8 cellular contexts compared by ENCODE assay signal in the genomic region with DNA sequence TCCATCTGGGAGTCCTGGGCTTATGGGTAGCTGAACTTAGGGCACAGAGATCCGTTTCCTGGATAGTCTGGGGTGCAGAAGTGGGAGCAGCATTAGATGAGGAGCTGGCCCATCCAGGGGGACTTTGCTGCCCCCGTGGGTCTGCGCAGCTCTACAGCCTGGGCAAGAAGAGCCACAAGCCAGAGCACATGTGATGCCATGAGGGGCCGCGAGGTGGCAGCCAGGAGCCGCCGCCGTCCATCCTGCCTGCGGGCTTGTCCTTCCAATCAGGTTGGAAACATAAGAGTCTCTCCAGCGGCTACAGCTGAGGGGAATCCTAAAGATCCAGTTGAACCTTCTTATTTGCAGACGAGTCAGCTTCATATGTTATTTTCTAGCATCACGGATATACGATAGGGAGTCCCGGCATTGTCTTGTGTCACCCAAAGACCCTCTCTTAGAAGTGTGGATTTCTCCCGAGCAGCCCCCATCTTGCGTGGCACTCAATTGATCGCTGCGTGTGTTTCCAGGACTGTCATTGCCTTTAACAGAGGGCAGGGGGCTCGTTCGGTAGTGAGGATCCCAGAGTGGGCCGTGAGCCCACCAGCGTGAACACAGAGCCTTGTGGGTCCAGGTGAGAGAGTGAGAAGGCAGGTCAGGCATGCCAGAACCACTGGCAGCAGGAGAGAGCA. TPM values are rescaled to one million over a fixed set of nuclear protein-coding genes. Genes with fewer than 3 reads are reported as not detected.
DNase-seq lines count a peak whose midpoint lies in the region; ATAC-seq, FAIRE-seq and TF ChIP-seq lines count a peak whose summit lies in the region.

No MANE protein-coding gene starts in this region.

- H3K4me1 ChIP-seq in small intestine (ENCODE audit: control insufficient read depth in 2 of 2, insufficient read depth in 1 of 2, low read depth in 1 of 2, low read length in 1 of 2) = no peaks in the 10 kb centered on the region

- DNase-seq in GM10266 (ENCODE audit: extremely low spot score) = peak; percentile 85
- peak; percentile 50 for DNase-seq in NCI-H146 (lab: John Stamatoyannopoulos, UW)
- DNase-seq in T-helper 22 cell (ENCODE audit: low read depth) = peak; percentile 10
- peak; percentile 85 for DNase-seq in astrocyte of the hippocampus (ENCODE audit: low read depth, low spot score)
- DNase-seq in hippocampal formation (lab: John Stamatoyannopoulos, UW) = peak; percentile 34 to 59
- peak; percentile 64 for DNase-seq in small intestine

- ATAC-seq in HG02870 (IDR thresholded peaks at IDR 0.05; ENCODE audit: unreplicated experiment) (no peak), HG03565 (IDR thresholded peaks at IDR 0.05; ENCODE audit: unreplicated experiment) (no peak)

- H3K36me3 ChIP-seq in small intestine (ENCODE audit: control insufficient read depth in 2 of 2, insufficient read depth in 2 of 2, low read length in 2 of 2) = no peaks in the 10 kb centered on the region

- no peak overlapping the region for H3K27ac ChIP-seq in small intestine (ENCODE audit: low read depth in 1 of 2, low read length in 1 of 2)

- H3K4me3 ChIP-seq in small intestine (ENCODE audit: low read depth in 1 of 2, low read length in 2 of 2) = no peak overlapping the region

- 33 to 36% (median 36%) methylated on average over 22 of the region's 22 CpGs for WGBS in small intestine, 3 donors

- H3K9me3 ChIP-seq in small intestine (ENCODE audit: control insufficient read depth, low read depth) = no peaks in the 10 kb centered on the region

- peak; percentile 93 for TF ChIP-seq CTCF in GM10266 (IDR thresholded peaks at IDR 0.05; ENCODE audit: control insufficient read depth, insufficient read depth, low read depth, missing control alignments)

- no peak for FAIRE-seq in small intestine (lab: Jason Lieb, UNC)

- no peaks in the 10 kb centered on the region for H3K27me3 ChIP-seq in small intestine (ENCODE audit: control insufficient read depth in 2 of 2, insufficient read depth in 2 of 2, low read length in 2 of 2)

RNA-seq across cellular contexts. Expression of a gene that starts 22.0 kb away (rescaled TPM):
- polyA plus RNA-seq in small intestine = 10 to 100 TPM in 1 of 3 donors, 1 to 10 TPM in 1, under 1 TPM in 1; 0.67 to 57.4 (median 2.4) TPM

RNA-seq across cellular contexts. Expression of a gene that starts 28.7 kb away (rescaled TPM):
- 10 to 100 TPM; 17.6 to 36.2 (median 25.7) TPM for polyA plus RNA-seq in small intestine

RNA-seq across cellular contexts. Expression of a gene that starts 36.4 kb away (rescaled TPM):
- polyA plus RNA-seq in small intestine = 10 to 100 TPM; 16.8 to 90.5 (median 20.3) TPM

Comparison
In these comparisons a context has a peak if more than half of its experiments do, and no peak if none do; other contexts are left out.
1. DNase-seq: peak in every context shown above with its lines; median percentile 85 in GM10266; 85 in astrocyte of the hippocampus; 64 in small intestine; 50 in NCI-H146; 46 in hippocampal formation; 10 in T-helper 22 cell.